ENCODE assay signal across 7 cellular contexts in genomic region chr10:12214763-12215218, GRCh38. TPM values are rescaled to one million over a fixed set of nuclear protein-coding genes. Genes with fewer than 3 reads are reported as not detected.
DNase-seq lines count a peak whose midpoint lies in the region; ATAC-seq and TF ChIP-seq lines count a peak whose summit lies in the region.

No MANE protein-coding gene starts in this region.

- H3K4me3 Mint-ChIP-seq in memory B cell, result peak overlapping the region; percentile 71

- ATAC-seq in SK-N-SH treated with all-trans-retinoic acid at 6 μM for 48 hours (peak; percentile 69), memory B cell (ENCODE audit: low read depth) (peak; percentile 74), GM21737 (IDR thresholded peaks at IDR 0.05; ENCODE audit: unreplicated experiment) (no peak)

- 21 to 30% methylated on average over 6 of the region's 6 CpGs for WGBS in tibial nerve, 2 donors

- H3K4me1 ChIP-seq in tibial nerve, result peaks cover 0 to 28% (median 0%) of the 10 kb centered on the region in 4 donors

- no peaks in the 10 kb centered on the region for H3K27me3 ChIP-seq in HL-60 (ENCODE audit: insufficient read depth, poor library complexity, severe bottlenecking)
- H3K27me3 ChIP-seq in tibial nerve, result no peaks in the 10 kb centered on the region

- H3K27ac ChIP-seq in HL-60 (replicated peaks) (peak overlapping the region; percentile 27), tibial nerve (peak overlapping the region; percentile 6 to 65 (median 36))

- H3K9me3 ChIP-seq in tibial nerve, result no peaks in the 10 kb centered on the region

- no peak for TF ChIP-seq EP300 in tibial nerve (IDR thresholded peaks at IDR 0.05)

- H3K4me1 Mint-ChIP-seq in memory B cell, result peaks cover 5% of the 10 kb centered on the region

- DNase-seq in DMS53 (lab: John Stamatoyannopoulos, UW), result peak; percentile 86
- DNase-seq in HL-60 (ENCODE audit: low read depth in 1 of 2, low spot score in 1 of 2), result no peak
- peak; percentile 61 for DNase-seq in cerebellar cortex (ENCODE audit: low spot score)
- peak; percentile 48 to 59 for DNase-seq in memory B cell (ENCODE audit: low spot score in 2 of 2)
- peak in 1 of 2 donors; percentile 40 for DNase-seq in tibial nerve (ENCODE audit: low spot score in 2 of 2)

- peaks cover 28% of the 10 kb centered on the region for H3K36me3 Mint-ChIP-seq in memory B cell

- H3K4me3 ChIP-seq in HL-60 (replicated peaks; ENCODE audit: insufficient read depth, low read length) (no peak overlapping the region), tibial nerve (peak overlapping the region in 2 of 4 donors; percentile 17 to 25)

- TF ChIP-seq POLR2A in tibial nerve (IDR thresholded peaks at IDR 0.05), result no peak

- peak overlapping the region; percentile 96 for H3K27ac Mint-ChIP-seq in memory B cell

- H3K36me3 ChIP-seq in tibial nerve, result peaks cover 0 to 68% (median 9%) of the 10 kb centered on the region in 3 donors

- no peaks in the 10 kb centered on the region for H3K27me3 Mint-ChIP-seq in memory B cell

- TF ChIP-seq CTCF in HL-60 (IDR thresholded peaks at IDR 0.05; ENCODE audit: insufficient read depth, low read length), result no peak
- TF ChIP-seq CTCF in tibial nerve (IDR thresholded peaks at IDR 0.05), result peak; percentile 61 to 71 (median 67)

- no peaks in the 10 kb centered on the region for H3K9me3 Mint-ChIP-seq in memory B cell

TF ChIP-seq in SK-N-SH treated with all-trans-retinoic acid at 6 μM for 48 hours, 23 proteins besides CTCF, POLR2A, EP300 and RAD21:
- TF ChIP-seq PPARA (CRISPR knock-in tag; IDR thresholded peaks at IDR 0.05; ENCODE audit: borderline replicate concordance) (no peak), TSHZ2 (CRISPR knock-in tag; IDR thresholded peaks at IDR 0.05) (no peak), ZNF8 (CRISPR knock-in tag; IDR thresholded peaks at IDR 0.05) (no peak), CSRNP3 (CRISPR knock-in tag; IDR thresholded peaks at IDR 0.05) (no peak), OSR1 (CRISPR knock-in tag; IDR thresholded peaks at IDR 0.05) (no peak), GLIS3 (CRISPR knock-in tag; IDR thresholded peaks at IDR 0.05) (no peak), POU6F1 (CRISPR knock-in tag; IDR thresholded peaks at IDR 0.05; ENCODE audit: borderline replicate concordance, low read depth) (no peak), RARB (CRISPR knock-in tag; IDR thresholded peaks at IDR 0.05) (no peak), TOX (CRISPR knock-in tag; IDR thresholded peaks at IDR 0.05; ENCODE audit: borderline replicate concordance) (no peak), ZFP3 (CRISPR knock-in tag; IDR thresholded peaks at IDR 0.05) (no peak), SNAI2 (CRISPR knock-in tag; IDR thresholded peaks at IDR 0.05) (no peak), ISL1 (CRISPR knock-in tag; IDR thresholded peaks at IDR 0.05) (no peak), CSDC2 (CRISPR knock-in tag; IDR thresholded peaks at IDR 0.05) (no peak), ZNF565 (CRISPR knock-in tag; conservative IDR thresholded peaks at IDR 0.05; ENCODE audit: low read depth) (no peak), TCF4 (CRISPR knock-in tag; IDR thresholded peaks at IDR 0.05; ENCODE audit: borderline replicate concordance) (no peak), CREB5 (CRISPR knock-in tag; IDR thresholded peaks at IDR 0.05; ENCODE audit: low read depth) (no peak)
TF ChIP-seq in SK-N-SH treated with all-trans-retinoic acid at 6 μM for 48 hours: peak in this region for 0.

RNA-seq across cellular contexts. Expression of gene CDC123, which starts 18.8 kb away (rescaled TPM):
- 10 to 100 TPM; 32.7 to 80.0 (median 37.7) TPM for total RNA-seq in tibial nerve

RNA-seq across cellular contexts. Expression of gene NUDT5, which starts 19.1 kb away (rescaled TPM):
- total RNA-seq in tibial nerve, result 10 to 100 TPM; 23.4 to 50.7 (median 41.9) TPM

Comparison
In these comparisons a context has a peak if more than half of its experiments do, and no peak if none do; other contexts are left out.
1. DNase-seq: peak in DMS53 (single experiment), cerebellar cortex (single experiment) and memory B cell (2 of 2); none in HL-60 (0 of 2).